Comparison of ENCODE assay signal across 7 cellular contexts in the genomic region with DNA sequence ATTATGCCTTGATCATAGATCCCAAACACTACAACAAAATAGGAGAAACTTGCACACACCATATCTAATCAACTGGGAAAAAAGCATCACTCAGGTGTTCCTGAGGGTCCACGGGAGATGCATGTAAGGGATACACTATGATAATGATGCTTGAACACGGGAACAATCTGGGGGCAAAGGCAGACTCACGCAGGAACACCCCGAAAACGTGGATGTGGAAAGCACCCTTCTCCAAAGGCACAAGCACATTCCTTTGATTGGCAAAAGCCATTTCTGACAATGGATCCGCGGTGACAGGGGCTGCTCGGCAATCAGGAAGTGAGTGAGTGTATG. TPM values are rescaled to one million over a fixed set of nuclear protein-coding genes. Genes with fewer than 3 reads are reported as not detected.
DNase-seq lines count a peak whose midpoint lies in the region; ATAC-seq, FAIRE-seq and TF ChIP-seq lines count a peak whose summit lies in the region.

No MANE protein-coding gene starts in this region.

- H3K4me1 ChIP-seq in PC-3 (ENCODE audit: insufficient read depth, low read length) (peaks cover 34% of the 10 kb centered on the region), H1 (replicated peaks in 1 of 4; ENCODE audit: control insufficient read depth in 3 of 4, insufficient read depth in 4 of 4, low read length in 3 of 4) (peaks cover 5 to 14% (median 7%) of the 10 kb centered on the region in 4 experiments; a peak in 6 of 7 replicates), neutrophil (ENCODE audit: control insufficient read depth in 1 of 2, insufficient read depth in 1 of 2, low read depth in 1 of 2, low read length in 1 of 2) (peaks cover 28 to 34% of the 10 kb centered on the region in 2 experiments)

- ATAC-seq in GM21786 (IDR thresholded peaks at IDR 0.05; ENCODE audit: unreplicated experiment) = peak; percentile 7
- peak; percentile 34 for ATAC-seq in PC-3
- no peak for ATAC-seq in HG03280 (IDR thresholded peaks at IDR 0.05; ENCODE audit: unreplicated experiment)
- ATAC-seq in HG03135 (IDR thresholded peaks at IDR 0.05; ENCODE audit: unreplicated experiment) = no peak

- TF ChIP-seq POLR2A in H1 (IDR thresholded peaks at IDR 0.05; ENCODE audit: control extremely low read depth in 1 of 2, low read depth in 2 of 2, low read length in 2 of 2) = no peak

- no peak overlapping the region for H2BK12ac ChIP-seq in H1 (ENCODE audit: low read depth, low read length)

- peaks cover 36% of the 10 kb centered on the region for H4K20me1 ChIP-seq in PC-3 (ENCODE audit: low read length)
- H4K20me1 ChIP-seq in H1 (replicated peaks in 1 of 2; ENCODE audit: control insufficient read depth in 1 of 2, insufficient read depth in 2 of 2, low read length in 2 of 2) = peaks cover 2 to 4% of the 10 kb centered on the region in 2 experiments

- no peak overlapping the region for H2BK15ac ChIP-seq in H1 (ENCODE audit: low read length)

- TF ChIP-seq RAD21 in H1 (IDR thresholded peaks at IDR 0.05 in 1 of 2, conservative IDR thresholded peaks at IDR 0.05 in 1 of 2; ENCODE audit: low read depth in 2 of 2, low read length in 2 of 2) = no peak

- H3K36me3 ChIP-seq in PC-3 (ENCODE audit: low read depth, low read length) (no peaks in the 10 kb centered on the region), H1 (ENCODE audit: control insufficient read depth in 2 of 4, insufficient read depth in 4 of 4, low read length in 3 of 4) (no peaks in the 10 kb centered on the region), neutrophil (peaks cover 3% of the 10 kb centered on the region)

- intact Hi-C loops in PC-3 (cut with micrococcal nuclease) = loop anchor here (2.0 kb wide), 1 partner anchor 14 kb away; no protein-coding TSS in a partner anchor

- peaks cover 11% of the 10 kb centered on the region for H3K23me2 ChIP-seq in H1 (ENCODE audit: low read depth, low read length)

- H3K4ac ChIP-seq in H1 (replicated peaks; ENCODE audit: insufficient read length, low read depth, low read length) = no peak overlapping the region

- 0 out of 2 replicates have a peak overlapping the region, but pooled peaks have one; percentile 23 for H3K27ac ChIP-seq in PC-3 (ENCODE audit: low read length)
- no peak overlapping the region for H3K27ac ChIP-seq in H1 (ENCODE audit: low read depth, low read length)
- H3K27ac ChIP-seq in neutrophil = peak overlapping the region; percentile 98

- BruUV-seq in PC-3 (replicated peaks; lab: Mats Ljungman, UMichigan) = no TSS peak

- TF ChIP-seq CTCF in PC-3 (conservative IDR thresholded peaks at IDR 0.05; ENCODE audit: low read depth, low read length) = no peak
- TF ChIP-seq CTCF in H1 (IDR thresholded peaks at IDR 0.05; ENCODE audit: control extremely low read depth in 1 of 3, insufficient read depth in 1 of 3, low read depth in 1 of 3, low read length in 3 of 3) = no peak
- TF ChIP-seq CTCF in neutrophil (IDR thresholded peaks at IDR 0.05) = no peak

- H3K79me1 ChIP-seq in H1 (ENCODE audit: low read depth, low read length) = peaks cover 5% of the 10 kb centered on the region; the same call in 1 of the 2 replicates

- peak overlapping the region; percentile 64 for H2AFZ ChIP-seq in PC-3 (ENCODE audit: low read length)
- H2AFZ ChIP-seq in H1 (ENCODE audit: low read length) = no peak overlapping the region

- H3K23ac ChIP-seq in H1 (ENCODE audit: insufficient read length) = no peak overlapping the region

- no peaks in the 10 kb centered on the region for H3K9me2 ChIP-seq in PC-3 (replicated peaks; ENCODE audit: low read length)

- no peak overlapping the region for H4K91ac ChIP-seq in H1 (replicated peaks; ENCODE audit: insufficient read length, low read length)

- no peaks in the 10 kb centered on the region for H3K9me3 ChIP-seq in PC-3 (ENCODE audit: low read length)
- no peaks in the 10 kb centered on the region for H3K9me3 ChIP-seq in H1 (ENCODE audit: insufficient read depth in 2 of 2, low read depth in 1 of 2, low read length in 1 of 2)
- H3K9me3 ChIP-seq in neutrophil = no peaks in the 10 kb centered on the region

- no peak overlapping the region for H3K56ac ChIP-seq in H1 (replicated peaks; ENCODE audit: insufficient read length, low read depth, low read length)

- H3K27me3 ChIP-seq in PC-3 (ENCODE audit: low read length) (no peaks in the 10 kb centered on the region), H1 (replicated peaks in 1 of 4; ENCODE audit: control insufficient read depth in 3 of 4, extremely low read depth in 1 of 4, insufficient read depth in 3 of 4, low read length in 3 of 4) (no peaks in the 10 kb centered on the region), neutrophil (no peaks in the 10 kb centered on the region)

- DNase-seq in PC-3 (no peak), H1 (ENCODE audit: low read depth in 1 of 2, low spot score in 2 of 2) (no peak), HUDEP-2 (lab: John Stamatoyannopoulos, UW; ENCODE audit: unreplicated experiment in 76 of 76) (no peak)

- POLR2A ChIA-PET in PC-3 (lab: Charles Lee; ENCODE audit: unreplicated experiment) (no interaction called here), H1 (lab: Charles Lee; ENCODE audit: partially characterized antibody) (interaction anchor here (0.9 to 1.5 kb wide), 2 partner anchors 20 to 22 kb away, joined by 3 to 4 read pairs; no protein-coding TSS in a partner anchor)

- no peak for TF ChIP-seq EP300 in H1 (IDR thresholded peaks at IDR 0.05; ENCODE audit: borderline replicate concordance in 1 of 2, low read depth in 2 of 2, low read length in 2 of 2)

- no peak overlapping the region for H4K5ac ChIP-seq in H1 (ENCODE audit: insufficient read length, low read depth, low read length)

- H3K4me2 ChIP-seq in PC-3 (ENCODE audit: low read length) (peak overlapping the region; percentile 84), H1 (ENCODE audit: insufficient read depth in 1 of 2, low read depth in 2 of 2, low read length in 2 of 2) (peak overlapping the region; percentile 97 to 99)

- CTCF ChIA-PET in PC-3 (lab: Charles Lee) (interaction anchor here (0.6 kb wide), 1 partner anchor 22 kb away, joined by 7 read pairs; no protein-coding TSS in a partner anchor), H1 (lab: Charles Lee; ENCODE audit: partially characterized antibody) (interaction anchor here (0.6 to 5.0 kb wide), 5 partner anchors 8 to 195 kb away, joined by 3 to 23 read pairs (median 3); no protein-coding TSS in a partner anchor)

- H2AK5ac ChIP-seq in H1 (ENCODE audit: low read depth, low read length) = no peak overlapping the region

- no peak overlapping the region for H3K18ac ChIP-seq in H1 (ENCODE audit: extremely low read depth, low read length)

- no peaks in the 10 kb centered on the region for H3F3A ChIP-seq in PC-3 (ENCODE audit: low read length, unreplicated experiment)

- no peak overlapping the region for H3K14ac ChIP-seq in H1 (ENCODE audit: insufficient read length)

- H3K4me3 ChIP-seq in PC-3 (ENCODE audit: low read length) (peak overlapping the region; percentile 93), H1 (ENCODE audit: extremely low read depth in 1 of 4, insufficient read depth in 2 of 4, low read depth in 3 of 4, low read length in 4 of 4) (peak overlapping the region; percentile 86 to 98 (median 89)), neutrophil (ENCODE audit: low read depth in 1 of 2, low read length in 1 of 2) (peak overlapping the region; percentile 84 to 95)

- peaks cover 58% of the 10 kb centered on the region for H3K79me2 ChIP-seq in PC-3 (ENCODE audit: low read length)
- H3K79me2 ChIP-seq in H1 (ENCODE audit: control insufficient read depth in 1 of 2, insufficient read depth in 2 of 2, low read length in 2 of 2) = peaks cover 10 to 55% of the 10 kb centered on the region in 2 experiments; a peak in 3 of 4 replicates

- no peak for FAIRE-seq in H1 (lab: Jason Lieb, UNC)

- no peak overlapping the region for H2BK20ac ChIP-seq in H1 (ENCODE audit: low read length)

- 20% methylated on average over 8 of the region's 8 CpGs; no CpG with 5 or more reads in 1 of the 2 experiments for WGBS in H1 (ENCODE audit: extremely low coverage in 1 of 2, insufficient coverage in 1 of 2, insufficient read length in 1 of 2, insufficient replicate concordance in 2 of 2, low coverage in 1 of 2, low lambda C conversion rate in 2 of 2, missing lambda C conversion rate in 1 of 2), 2 experiments

- H2BK5ac ChIP-seq in H1 (ENCODE audit: low read depth, low read length) = no peak overlapping the region

- H2BK120ac ChIP-seq in H1 (replicated peaks; ENCODE audit: low read depth, low read length) = no peak overlapping the region

- no peak overlapping the region for H4K8ac ChIP-seq in H1 (ENCODE audit: extremely low read depth, insufficient read depth, low read length)

- peak overlapping the region; percentile 76 for H3K9ac ChIP-seq in PC-3 (ENCODE audit: low read length)
- peak overlapping the region in 3 of 4 experiments; percentile 66 to 86 (median 85); a peak in 3 of 7 replicates for H3K9ac ChIP-seq in H1 (replicated peaks in 1 of 4; ENCODE audit: extremely low read depth in 1 of 4, low read depth in 3 of 4, low read length in 3 of 4)

TF ChIP-seq in H1, 55 proteins besides CTCF, POLR2A, EP300 and RAD21 (continues in another document):
- TF ChIP-seq NANOG (IDR thresholded peaks at IDR 0.05; ENCODE audit: insufficient read depth, low read depth, low read length, poor library complexity, severe bottlenecking) (no peak), SRF (IDR thresholded peaks at IDR 0.05; ENCODE audit: low read depth, low read length) (no peak), SIN3A (conservative IDR thresholded peaks at IDR 0.05 in 1 of 2, IDR thresholded peaks at IDR 0.05 in 1 of 2; ENCODE audit: low read depth in 1 of 2, low read length in 2 of 2) (peak in 1 of 2 experiments; percentile 59; a peak in 1 of 4 replicates)

RNA-seq across cellular contexts. Expression of a gene that starts 1.3 kb away (rescaled TPM):
- total RNA-seq in PC-3 (2014; rRNA removed) = 18.2 and 18.5 TPM in 2 replicates
- total RNA-seq in H1 (2021; fragmentation: NEBNext Ultra II Directional; extraction: Animal tissue kit (Norgen Biotek cat#: 25700)) = 36.5 and 39.6 TPM in 2 replicates
- polyA plus RNA-seq in H1 (2011; rRNA removed) = 7.3 and 13.5 TPM in 2 replicates
- 11.6 TPM for polyA plus RNA-seq in H1 (2011; cell fraction: cytosol; rRNA removed)
- 9.3 TPM for polyA plus RNA-seq in H1 (2011; cell fraction: nucleus; rRNA removed)
- polyA plus RNA-seq in H1 (2012, experiment 1 of 2) = 9.3 to 17.5 TPM (median 12.0 TPM) in 4 replicates
- 2.8 TPM for polyA plus RNA-seq in H1 (2012, experiment 2 of 2)
- polyA plus RNA-seq in H1 (2013, experiment 1 of 2) = 19.5 TPM
- polyA plus RNA-seq in H1 (2013, experiment 2 of 2) = 17.9 TPM
- polyA minus RNA-seq in H1 (2011; rRNA and poly(A)+ RNA removed) = 54.1 and 54.5 TPM in 2 replicates
- polyA minus RNA-seq in H1 (2011; cell fraction: cytosol; rRNA and poly(A)+ RNA removed) = 27.1 TPM
- 36.1 TPM for polyA minus RNA-seq in H1 (2011; cell fraction: nucleus; rRNA and poly(A)+ RNA removed)

RNA-seq across cellular contexts. Expression of a gene that starts 53.9 kb away (rescaled TPM):
- 585 and 641 TPM in 2 replicates for total RNA-seq in PC-3 (2014; rRNA removed)
- 386 and 401 TPM in 2 replicates for total RNA-seq in H1 (2021; fragmentation: NEBNext Ultra II Directional; extraction: Animal tissue kit (Norgen Biotek cat#: 25700))
- polyA plus RNA-seq in H1 (2011; rRNA removed) = 419 and 597 TPM in 2 replicates
- 510 TPM for polyA plus RNA-seq in H1 (2011; cell fraction: cytosol; rRNA removed)
- 402 TPM for polyA plus RNA-seq in H1 (2011; cell fraction: nucleus; rRNA removed)
- polyA plus RNA-seq in H1 (2012, experiment 1 of 2) = 394 to 508 TPM (median 469 TPM) in 4 replicates
- 401 TPM for polyA plus RNA-seq in H1 (2012, experiment 2 of 2)
- 170 TPM for polyA plus RNA-seq in H1 (2013, experiment 1 of 2)
- polyA plus RNA-seq in H1 (2013, experiment 2 of 2) = 179 TPM
- 690 and 757 TPM in 2 replicates for polyA minus RNA-seq in H1 (2011; rRNA and poly(A)+ RNA removed)
- polyA minus RNA-seq in H1 (2011; cell fraction: cytosol; rRNA and poly(A)+ RNA removed) = 130 TPM
- polyA minus RNA-seq in H1 (2011; cell fraction: nucleus; rRNA and poly(A)+ RNA removed) = 90.2 TPM

Comparison
In these comparisons a context has a peak if more than half of its experiments do, and no peak if none do; other contexts are left out.
1. ATAC-seq: peak in GM21786 (single experiment) and PC-3 (single experiment); none in HG03280 (single experiment) and HG03135 (single experiment).
2. Peak in every context shown above with its lines, with median percentiles within 50 percentile points of each other: H3K4me3 ChIP-seq.